In genomic region chr17:82893779-82894178, GRCh38 we compare ENCODE assay signal across 12 cellular contexts. TPM values are rescaled to one million over a fixed set of nuclear protein-coding genes. Genes with fewer than 3 reads are reported as not detected.
DNase-seq lines count a peak whose midpoint lies in the region; ATAC-seq, FAIRE-seq and TF ChIP-seq lines count a peak whose summit lies in the region.
"Had no signal": no experiment of that assay in that cellular context is flagged by ENCODE, and none has a peak within 500 bp of the region (broad histone marks: within the 10 kb centered on the region; RNA-seq: fewer than 3 reads in every experiment).

No MANE protein-coding gene starts in this region.

- intact Hi-C loops in esophagus muscularis mucosa (cut with DNase I) (no loop called here), sigmoid colon (cut with DNase I) (no loop called here)

- no peak for TF ChIP-seq EP300 in esophagus muscularis mucosa (IDR thresholded peaks at IDR 0.05)
- no peak for TF ChIP-seq EP300 in sigmoid colon (IDR thresholded peaks at IDR 0.05)

- no peak overlapping the region for H3K4me2 ChIP-seq in DND-41 (ENCODE audit: insufficient read depth, low read length)

- peak overlapping the region; percentile 66 for H3K27ac ChIP-seq in DND-41 (ENCODE audit: low read length)
- H3K27ac ChIP-seq in WERI-Rb-1, result peak overlapping the region; percentile 18; the same call in 1 of the 2 replicates
- H3K27ac ChIP-seq in esophagus muscularis mucosa (replicated peaks in 1 of 4), result peak overlapping the region; percentile 6 to 57 (median 18)
- peak overlapping the region in 3 of 4 donors; percentile 8 to 46 (median 25) for H3K27ac ChIP-seq in sigmoid colon

- TF ChIP-seq CTCF in DND-41 (IDR thresholded peaks at IDR 0.05; ENCODE audit: borderline replicate concordance, extremely low read depth, low read length, poor library complexity, severe bottlenecking) (no peak), WERI-Rb-1 (IDR thresholded peaks at IDR 0.05; ENCODE audit: low read depth, low read length) (no peak), esophagus muscularis mucosa (IDR thresholded peaks at IDR 0.05) (no peak), sigmoid colon (IDR thresholded peaks at IDR 0.05) (no peak)

- H3K9ac ChIP-seq in DND-41 (ENCODE audit: low read depth, low read length), result no peak overlapping the region

- peaks cover 72% of the 10 kb centered on the region for H3K4me1 ChIP-seq in DND-41 (ENCODE audit: insufficient read depth, low read length)
- peaks cover 20 to 46% (median 34%) of the 10 kb centered on the region in 4 donors for H3K4me1 ChIP-seq in esophagus muscularis mucosa
- H3K4me1 ChIP-seq in sigmoid colon, result peaks cover 0 to 10% (median 0%) of the 10 kb centered on the region in 4 donors

- H3K36me3 ChIP-seq in DND-41 (ENCODE audit: insufficient read depth, low read length) (peaks cover 88% of the 10 kb centered on the region), WERI-Rb-1 (peaks cover 82% of the 10 kb centered on the region), esophagus muscularis mucosa (peaks cover 0 to 48% (median 37%) of the 10 kb centered on the region in 4 donors), sigmoid colon (peaks cover 0 to 17% (median 2%) of the 10 kb centered on the region in 4 donors)

- H3K27me3 ChIP-seq in DND-41 (ENCODE audit: insufficient read depth, low read length, poor library complexity), result no peaks in the 10 kb centered on the region
- H3K27me3 ChIP-seq in WERI-Rb-1 (ENCODE audit: insufficient read depth, low read depth, severe bottlenecking), result no peaks in the 10 kb centered on the region
- no peaks in the 10 kb centered on the region for H3K27me3 ChIP-seq in esophagus muscularis mucosa
- no peaks in the 10 kb centered on the region for H3K27me3 ChIP-seq in sigmoid colon

- no peak for ATAC-seq in DND-41 (ENCODE audit: insufficient read depth, low read depth)
- no peak for ATAC-seq in GM18505 (IDR thresholded peaks at IDR 0.05; ENCODE audit: unreplicated experiment)

- H3K79me2 ChIP-seq in DND-41 (ENCODE audit: insufficient read depth, low read length), result peaks cover 98% of the 10 kb centered on the region

- H3K9me3 ChIP-seq in DND-41 (ENCODE audit: insufficient read depth, low read length, severe bottlenecking) (no peaks in the 10 kb centered on the region), WERI-Rb-1 (ENCODE audit: severe bottlenecking) (no peaks in the 10 kb centered on the region), esophagus muscularis mucosa (no peaks in the 10 kb centered on the region), sigmoid colon (no peaks in the 10 kb centered on the region)

- H4K20me1 ChIP-seq in DND-41 (ENCODE audit: insufficient read depth, low read length), result peaks cover 19% of the 10 kb centered on the region

- WGBS in esophagus muscularis mucosa, result 53% methylated on average over 10 of the region's 10 CpGs
- WGBS in sigmoid colon, 2 donors, result 50 to 64% methylated on average over 10 of the region's 10 CpGs

- H3K4me3 ChIP-seq in DND-41 (ENCODE audit: low read depth in 1 of 2, low read length in 2 of 2) (no peak overlapping the region), WERI-Rb-1 (ENCODE audit: low read depth, low read length) (no peak overlapping the region), esophagus muscularis mucosa (no peak overlapping the region), sigmoid colon (no peak overlapping the region)

- DNase-seq in DND-41, result no peak
- no peak for DNase-seq in WERI-Rb-1
- no peak for DNase-seq in esophagus muscularis mucosa (ENCODE audit: extremely low spot score)
- no peak for DNase-seq in sigmoid colon
- DNase-seq in RCC 7860 (ENCODE audit: low spot score), result no peak
- DNase-seq in CD1c-positive myeloid dendritic cell (ENCODE audit: extremely low spot score), result no peak
- DNase-seq in ecto neural progenitor cell (ENCODE audit: low spot score), result no peak
- DNase-seq: DMS53, NCI-H2107 had no signal

- no peak for TF ChIP-seq POLR2A in esophagus muscularis mucosa (IDR thresholded peaks at IDR 0.05; ENCODE audit: low read depth)
- no peak for TF ChIP-seq POLR2A in sigmoid colon (IDR thresholded peaks at IDR 0.05)
- no peak for TF ChIP-seq POLR2A in GM18505 (IDR thresholded peaks at IDR 0.05; ENCODE audit: borderline replicate concordance, extremely low read depth, insufficient read depth, insufficient read length)

- no peak for FAIRE-seq in RCC 7860 (lab: Jason Lieb, UNC)

- H2AFZ ChIP-seq in DND-41 (ENCODE audit: low read depth, low read length), result no peak overlapping the region

RNA-seq across cellular contexts. Expression of gene ZNF750, which starts 54.0 kb away (rescaled TPM):
- not detected for total RNA-seq in esophagus muscularis mucosa
- total RNA-seq in sigmoid colon, result not detected
- under 1 TPM in 1 of 3 donors, not detected in 2; 0.01 TPM for polyA plus RNA-seq in sigmoid colon
- total RNA-seq: activated CD8-positive, alpha-beta memory T cell treated with anti-CD3 and anti-CD28 coated beads for 36 hours; RPMI7951 had no signal
